9 cellular contexts compared by ENCODE assay signal in the genomic region with DNA sequence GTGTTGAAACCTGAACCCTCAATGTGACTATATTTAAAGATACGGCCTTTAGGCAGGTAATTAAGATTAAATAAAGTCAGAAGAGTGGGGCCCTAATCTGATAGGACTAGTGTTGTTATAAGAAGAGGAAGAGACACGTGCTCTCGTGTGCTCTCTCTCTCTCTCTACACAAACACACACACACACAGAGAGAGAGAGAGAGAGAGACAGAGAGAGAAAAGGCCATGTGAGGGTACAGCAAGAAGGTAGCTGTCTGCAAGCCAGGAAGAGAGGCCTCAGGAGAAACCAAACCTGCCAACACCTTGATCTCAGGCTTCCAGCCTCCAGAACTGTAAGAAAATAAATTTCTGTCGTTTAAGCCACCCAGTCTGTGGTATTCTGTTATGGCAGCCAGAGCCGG.
"Had no signal": no experiment of that assay in that cellular context is flagged by ENCODE, and none has a peak within 500 bp of the region (broad histone marks: within the 10 kb centered on the region; RNA-seq: fewer than 3 reads in every experiment).

No MANE protein-coding gene starts in this region.

- H3K9me3 Mint-ChIP-seq: HFFc6 had no signal

- H3K36me3 ChIP-seq: HAP-1 had no signal

- DNase-seq: GOT3, H7, HFFc6, IMR-90, Kasumi-1, KG1 had no signal

- H3K4me3 ChIP-seq: HAP-1, K562 had no signal

- H3K27ac Mint-ChIP-seq: HFFc6 had no signal

- H3K9me3 ChIP-seq: HAP-1 had no signal

- H3K4me3 Mint-ChIP-seq: HFFc6 had no signal

- ATAC-seq: HCT116, K562 had no signal
